In the genomic region with DNA sequence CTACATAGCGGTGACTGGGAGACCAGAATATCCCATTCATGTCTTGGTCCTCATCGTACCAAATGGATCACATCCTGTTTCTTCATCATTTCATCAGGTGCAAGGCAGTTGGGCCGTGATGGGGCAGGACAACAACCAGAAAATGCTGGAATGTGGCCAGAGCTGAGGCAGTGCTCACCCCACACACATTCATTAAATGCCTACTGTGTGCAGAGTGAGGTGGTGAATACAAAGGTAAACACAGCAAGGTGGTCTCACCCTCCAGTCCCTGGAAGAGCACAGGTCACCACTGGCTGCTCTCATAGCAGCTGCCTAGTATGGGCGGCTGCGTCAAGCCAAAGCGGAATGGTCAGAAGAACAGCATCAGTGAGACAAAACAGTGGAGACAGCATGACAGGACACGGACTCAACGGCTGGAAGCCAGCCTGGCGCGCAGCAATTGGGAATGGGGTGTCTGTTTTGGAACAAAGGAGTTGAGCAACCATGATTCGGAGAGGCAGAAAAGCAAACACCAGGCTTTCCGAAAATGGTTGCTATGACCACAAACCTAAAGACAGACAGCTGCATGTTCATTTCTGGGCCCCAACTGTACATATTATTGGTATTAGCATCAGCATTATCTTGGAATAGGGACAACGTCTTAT, we compare ENCODE assay signal across 1 cellular context.
TF ChIP-seq lines count a peak whose summit lies in the region.

No MANE protein-coding gene starts in this region.

TF ChIP-seq in H1, 55 proteins besides CTCF, POLR2A, EP300 and RAD21:
- TF ChIP-seq SP4 (IDR thresholded peaks at IDR 0.05; ENCODE audit: low read length): no peak
- TF ChIP-seq CBX5 (IDR thresholded peaks at IDR 0.05; ENCODE audit: low read depth, low read length): no peak
- no peak for TF ChIP-seq JUND (IDR thresholded peaks at IDR 0.05; ENCODE audit: low read length)
- TF ChIP-seq KDM1A (IDR thresholded peaks at IDR 0.05; ENCODE audit: borderline replicate concordance, low read length): no peak
- TF ChIP-seq YY1 (IDR thresholded peaks at IDR 0.05; ENCODE audit: low read depth, low read length): no peak
